8 cellular contexts compared by ENCODE assay signal in the genomic region with DNA sequence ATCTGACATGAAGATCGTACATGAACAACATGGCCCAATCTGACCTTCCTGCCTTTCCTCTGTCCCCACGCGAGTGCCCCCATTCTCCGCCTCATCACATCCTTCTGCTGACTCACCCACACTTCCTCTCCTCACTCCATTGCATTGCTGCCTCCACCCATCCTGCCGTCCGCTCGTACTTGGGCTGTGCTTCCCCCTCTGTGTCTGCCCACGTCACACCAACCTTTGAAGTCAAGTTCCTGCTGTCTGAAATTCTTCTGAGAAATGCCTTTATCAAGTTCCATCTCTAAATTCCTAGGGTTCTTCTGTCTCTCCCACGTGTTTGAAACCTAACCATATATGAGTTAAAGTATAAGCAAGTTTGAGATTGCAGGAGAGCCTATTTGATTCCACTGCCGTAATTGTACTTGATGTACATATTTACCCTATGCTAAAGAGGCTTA. TPM values are rescaled to one million over a fixed set of nuclear protein-coding genes. Genes with fewer than 3 reads are reported as not detected.
A peak's percentile ranks its signal among the peaks of the same experiment; 100 is the strongest.
DNase-seq lines count a peak whose midpoint lies in the region; ATAC-seq and TF ChIP-seq lines count a peak whose summit lies in the region.

No MANE protein-coding gene starts in this region.

- TF ChIP-seq CTCF in AG10803 (conservative IDR thresholded peaks at IDR 0.05; ENCODE audit: low read length) (no peak), HL-60 (IDR thresholded peaks at IDR 0.05; ENCODE audit: insufficient read depth, low read length) (no peak), WTC11 (IDR thresholded peaks at IDR 0.05) (no peak), cardiac fibroblast (IDR thresholded peaks at IDR 0.05; ENCODE audit: low read depth, low read length) (no peak), mesothelial cell of epicardium (IDR thresholded peaks at IDR 0.05; ENCODE audit: unreplicated experiment) (no peak)

- peak overlapping the region; percentile 10; the same call in 1 of the 2 replicates for H3K27ac Mint-ChIP-seq in WTC11
- peak overlapping the region; percentile 47 for H3K27ac Mint-ChIP-seq in mesothelial cell of epicardium
- H3K27ac Mint-ChIP-seq in stimulated activated effector memory CD8-positive, alpha-beta T cell treated with anti-CD3 and anti-CD28 coated beads, Interleukin-12 subunit alpha, Interleukin-12 subunit beta, amount 100 ng/mL, for 72 hours = peak overlapping the region; percentile 82

- peaks cover 5% of the 10 kb centered on the region for H3K4me1 Mint-ChIP-seq in WTC11
- H3K4me1 Mint-ChIP-seq in mesothelial cell of epicardium = peaks cover 13% of the 10 kb centered on the region
- H3K4me1 Mint-ChIP-seq in stimulated activated effector memory CD8-positive, alpha-beta T cell treated with anti-CD3 and anti-CD28 coated beads, Interleukin-12 subunit alpha, Interleukin-12 subunit beta, amount 100 ng/mL, for 72 hours = peaks cover 10% of the 10 kb centered on the region

- no peaks in the 10 kb centered on the region for H3K36me3 Mint-ChIP-seq in WTC11
- no peaks in the 10 kb centered on the region for H3K36me3 Mint-ChIP-seq in mesothelial cell of epicardium
- H3K36me3 Mint-ChIP-seq in stimulated activated effector memory CD8-positive, alpha-beta T cell treated with anti-CD3 and anti-CD28 coated beads, Interleukin-12 subunit alpha, Interleukin-12 subunit beta, amount 100 ng/mL, for 72 hours = peaks cover 6% of the 10 kb centered on the region

- DNase-seq in AG10803 (ENCODE audit: low read depth) (peak; percentile 66), HL-60 (ENCODE audit: low read depth in 1 of 2, low spot score in 1 of 2) (peak; percentile 61 to 73), WTC11 (ENCODE audit: low spot score) (no peak), cardiac fibroblast (ENCODE audit: low read depth in 2 of 2) (peak; percentile 88 to 94), mesothelial cell of epicardium (ENCODE audit: low spot score in 2 of 2, unreplicated experiment in 2 of 2) (no peak), NCI-H146 (lab: John Stamatoyannopoulos, UW) (no peak)
- DNase-seq in stimulated activated effector memory CD8-positive, alpha-beta T cell treated with anti-CD3 and anti-CD28 coated beads, Interleukin-12 subunit alpha, Interleukin-12 subunit beta, amount 100 ng/mL, for 72 hours (ENCODE audit: low spot score in 2 of 2) = peak; percentile 44 to 78

- H3K27me3 Mint-ChIP-seq in WTC11 (ENCODE audit: low read depth) = no peaks in the 10 kb centered on the region
- no peaks in the 10 kb centered on the region for H3K27me3 Mint-ChIP-seq in mesothelial cell of epicardium (ENCODE audit: low read depth)

- peak; percentile 91 for ATAC-seq in GM19467 (IDR thresholded peaks at IDR 0.05; ENCODE audit: unreplicated experiment)
- ATAC-seq in WTC11 = peak; percentile 36; the same call in 1 of the 2 replicates
- peak; percentile 99 for ATAC-seq in stimulated activated effector memory CD8-positive, alpha-beta T cell treated with anti-CD3 and anti-CD28 coated beads, Interleukin-12 subunit alpha, Interleukin-12 subunit beta, amount 100 ng/mL, for 72 hours

- no peaks in the 10 kb centered on the region for H3K27me3 ChIP-seq in HL-60 (ENCODE audit: insufficient read depth, poor library complexity, severe bottlenecking)

- POLR2A ChIA-PET in WTC11 (lab: Charles Lee) = no interaction called here

- H3K27ac ChIP-seq in HL-60 (replicated peaks) = peak overlapping the region; percentile 50

- CTCF ChIA-PET in WTC11 (lab: Charles Lee) = interaction anchor here (1.3 to 4.3 kb wide), 5 partner anchors 12 to 246 kb away, joined by 3 to 53 read pairs (median 3); no protein-coding TSS in a partner anchor

- H3K9me3 Mint-ChIP-seq in WTC11 (peaks cover 9% of the 10 kb centered on the region), mesothelial cell of epicardium (peaks cover 10% of the 10 kb centered on the region)
- peaks cover 2% of the 10 kb centered on the region for H3K9me3 Mint-ChIP-seq in stimulated activated effector memory CD8-positive, alpha-beta T cell treated with anti-CD3 and anti-CD28 coated beads, Interleukin-12 subunit alpha, Interleukin-12 subunit beta, amount 100 ng/mL, for 72 hours

- no peak overlapping the region for H3K4me3 ChIP-seq in AG10803 (ENCODE audit: low read length)
- H3K4me3 ChIP-seq in HL-60 (replicated peaks; ENCODE audit: insufficient read depth, low read length) = no peak overlapping the region
- no peak overlapping the region for H3K4me3 ChIP-seq in cardiac fibroblast (replicated peaks in 1 of 2; ENCODE audit: low read depth in 2 of 2, low read length in 2 of 2)

- H3K4me3 Mint-ChIP-seq in WTC11 (no peak overlapping the region), mesothelial cell of epicardium (no peak overlapping the region)
- peak overlapping the region; percentile 46 for H3K4me3 Mint-ChIP-seq in stimulated activated effector memory CD8-positive, alpha-beta T cell treated with anti-CD3 and anti-CD28 coated beads, Interleukin-12 subunit alpha, Interleukin-12 subunit beta, amount 100 ng/mL, for 72 hours

TF ChIP-seq in WTC11, 78 proteins besides CTCF, POLR2A, EP300 and RAD21 (continues in another document):
- TF ChIP-seq GABPB1 (CRISPR knock-in tag; IDR thresholded peaks at IDR 0.05) (no peak), ESRRA (CRISPR knock-in tag; IDR thresholded peaks at IDR 0.05; ENCODE audit: borderline replicate concordance) (no peak), ZNF416 (CRISPR knock-in tag; IDR thresholded peaks at IDR 0.05) (no peak), TEAD1 (CRISPR knock-in tag; IDR thresholded peaks at IDR 0.05) (no peak), CBFB (CRISPR knock-in tag; IDR thresholded peaks at IDR 0.05; ENCODE audit: low read depth) (no peak), SMAD3 (CRISPR knock-in tag; IDR thresholded peaks at IDR 0.05; ENCODE audit: borderline replicate concordance) (no peak), JAZF1 (CRISPR knock-in tag; IDR thresholded peaks at IDR 0.05) (no peak), GRHL2 (CRISPR knock-in tag; IDR thresholded peaks at IDR 0.05; ENCODE audit: insufficient replicate concordance, severe bottlenecking) (no peak)
- TF ChIP-seq, protein P1, sequence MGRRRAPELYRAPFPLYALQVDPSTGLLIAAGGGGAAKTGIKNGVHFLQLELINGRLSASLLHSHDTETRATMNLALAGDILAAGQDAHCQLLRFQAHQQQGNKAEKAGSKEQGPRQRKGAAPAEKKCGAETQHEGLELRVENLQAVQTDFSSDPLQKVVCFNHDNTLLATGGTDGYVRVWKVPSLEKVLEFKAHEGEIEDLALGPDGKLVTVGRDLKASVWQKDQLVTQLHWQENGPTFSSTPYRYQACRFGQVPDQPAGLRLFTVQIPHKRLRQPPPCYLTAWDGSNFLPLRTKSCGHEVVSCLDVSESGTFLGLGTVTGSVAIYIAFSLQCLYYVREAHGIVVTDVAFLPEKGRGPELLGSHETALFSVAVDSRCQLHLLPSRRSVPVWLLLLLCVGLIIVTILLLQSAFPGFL (CRISPR knock-in tag; IDR thresholded peaks at IDR 0.05; ENCODE audit: borderline replicate concordance) = no peak
- TF ChIP-seq, protein P2, sequence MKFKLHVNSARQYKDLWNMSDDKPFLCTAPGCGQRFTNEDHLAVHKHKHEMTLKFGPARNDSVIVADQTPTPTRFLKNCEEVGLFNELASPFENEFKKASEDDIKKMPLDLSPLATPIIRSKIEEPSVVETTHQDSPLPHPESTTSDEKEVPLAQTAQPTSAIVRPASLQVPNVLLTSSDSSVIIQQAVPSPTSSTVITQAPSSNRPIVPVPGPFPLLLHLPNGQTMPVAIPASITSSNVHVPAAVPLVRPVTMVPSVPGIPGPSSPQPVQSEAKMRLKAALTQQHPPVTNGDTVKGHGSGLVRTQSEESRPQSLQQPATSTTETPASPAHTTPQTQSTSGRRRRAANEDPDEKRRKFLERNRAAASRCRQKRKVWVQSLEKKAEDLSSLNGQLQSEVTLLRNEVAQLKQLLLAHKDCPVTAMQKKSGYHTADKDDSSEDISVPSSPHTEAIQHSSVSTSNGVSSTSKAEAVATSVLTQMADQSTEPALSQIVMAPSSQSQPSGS (CRISPR knock-in tag; IDR thresholded peaks at IDR 0.05; ENCODE audit: borderline replicate concordance, low read depth) = no peak
- TF ChIP-seq, protein P3, sequence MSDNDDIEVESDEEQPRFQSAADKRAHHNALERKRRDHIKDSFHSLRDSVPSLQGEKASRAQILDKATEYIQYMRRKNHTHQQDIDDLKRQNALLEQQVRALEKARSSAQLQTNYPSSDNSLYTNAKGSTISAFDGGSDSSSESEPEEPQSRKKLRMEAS (CRISPR knock-in tag; IDR thresholded peaks at IDR 0.05) = no peak
- TF ChIP-seq, protein P4, sequence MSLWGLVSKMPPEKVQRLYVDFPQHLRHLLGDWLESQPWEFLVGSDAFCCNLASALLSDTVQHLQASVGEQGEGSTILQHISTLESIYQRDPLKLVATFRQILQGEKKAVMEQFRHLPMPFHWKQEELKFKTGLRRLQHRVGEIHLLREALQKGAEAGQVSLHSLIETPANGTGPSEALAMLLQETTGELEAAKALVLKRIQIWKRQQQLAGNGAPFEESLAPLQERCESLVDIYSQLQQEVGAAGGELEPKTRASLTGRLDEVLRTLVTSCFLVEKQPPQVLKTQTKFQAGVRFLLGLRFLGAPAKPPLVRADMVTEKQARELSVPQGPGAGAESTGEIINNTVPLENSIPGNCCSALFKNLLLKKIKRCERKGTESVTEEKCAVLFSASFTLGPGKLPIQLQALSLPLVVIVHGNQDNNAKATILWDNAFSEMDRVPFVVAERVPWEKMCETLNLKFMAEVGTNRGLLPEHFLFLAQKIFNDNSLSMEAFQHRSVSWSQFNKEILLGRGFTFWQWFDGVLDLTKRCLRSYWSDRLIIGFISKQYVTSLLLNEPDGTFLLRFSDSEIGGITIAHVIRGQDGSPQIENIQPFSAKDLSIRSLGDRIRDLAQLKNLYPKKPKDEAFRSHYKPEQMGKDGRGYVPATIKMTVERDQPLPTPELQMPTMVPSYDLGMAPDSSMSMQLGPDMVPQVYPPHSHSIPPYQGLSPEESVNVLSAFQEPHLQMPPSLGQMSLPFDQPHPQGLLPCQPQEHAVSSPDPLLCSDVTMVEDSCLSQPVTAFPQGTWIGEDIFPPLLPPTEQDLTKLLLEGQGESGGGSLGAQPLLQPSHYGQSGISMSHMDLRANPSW (CRISPR knock-in tag; conservative IDR thresholded peaks at IDR 0.05; ENCODE audit: low read depth) = no peak
- TF ChIP-seq, protein P5, sequence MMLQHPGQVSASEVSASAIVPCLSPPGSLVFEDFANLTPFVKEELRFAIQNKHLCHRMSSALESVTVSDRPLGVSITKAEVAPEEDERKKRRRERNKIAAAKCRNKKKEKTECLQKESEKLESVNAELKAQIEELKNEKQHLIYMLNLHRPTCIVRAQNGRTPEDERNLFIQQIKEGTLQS (CRISPR knock-in tag; conservative IDR thresholded peaks at IDR 0.05) = no peak
- TF ChIP-seq, protein P6, sequence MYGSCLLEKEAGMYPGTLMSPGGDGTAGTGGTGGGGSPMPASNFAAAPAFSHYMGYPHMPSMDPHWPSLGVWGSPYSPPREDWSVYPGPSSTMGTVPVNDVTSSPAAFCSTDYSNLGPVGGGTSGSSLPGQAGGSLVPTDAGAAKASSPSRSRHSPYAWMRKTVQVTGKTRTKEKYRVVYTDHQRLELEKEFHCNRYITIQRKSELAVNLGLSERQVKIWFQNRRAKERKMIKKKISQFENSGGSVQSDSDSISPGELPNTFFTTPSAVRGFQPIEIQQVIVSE (CRISPR knock-in tag; IDR thresholded peaks at IDR 0.05; ENCODE audit: borderline replicate concordance) = no peak

RNA-seq across cellular contexts. Expression of a gene that starts 18.0 kb away (rescaled TPM):
- total RNA-seq in WTC11 (2021) (48.5 to 56.0 TPM (median 53.8 TPM) in 3 replicates), mesothelial cell of epicardium (65.8 to 68.4 TPM (median 67.4 TPM) in 3 replicates)

Comparison
In these comparisons a context has a peak if more than half of its experiments do, and no peak if none do; other contexts are left out.
1. DNase-seq: peak in AG10803 (single experiment), HL-60 (2 of 2), cardiac fibroblast (2 of 2) and stimulated activated effector memory CD8-positive, alpha-beta T cell treated with anti-CD3 and anti-CD28 coated beads, Interleukin-12 subunit alpha, Interleukin-12 subunit beta, amount 100 ng/mL, for 72 hours (2 of 2); none in WTC11 (single experiment), mesothelial cell of epicardium (0 of 2) and NCI-H146 (single experiment).
2. ATAC-seq: peak in every context shown above with its lines; median percentile 99 in stimulated activated effector memory CD8-positive, alpha-beta T cell treated with anti-CD3 and anti-CD28 coated beads, Interleukin-12 subunit alpha, Interleukin-12 subunit beta, amount 100 ng/mL, for 72 hours; 91 in GM19467; 36 in WTC11.
3. H3K27ac Mint-ChIP-seq: peak in every context shown above with its lines; median percentile 82 in stimulated activated effector memory CD8-positive, alpha-beta T cell treated with anti-CD3 and anti-CD28 coated beads, Interleukin-12 subunit alpha, Interleukin-12 subunit beta, amount 100 ng/mL, for 72 hours; 47 in mesothelial cell of epicardium; 10 in WTC11.